Comparison of ENCODE assay signal across 1 cellular context in genomic region chr18:31233550-31234306, GRCh38.
TF ChIP-seq lines count a peak whose summit lies in the region.

No MANE protein-coding gene starts in this region.

TF ChIP-seq in WTC11, 78 proteins besides CTCF, POLR2A, EP300 and RAD21 (continued from another document):
- TF ChIP-seq ZSCAN18 (CRISPR knock-in tag; IDR thresholded peaks at IDR 0.05): no peak
